In the genomic region with DNA sequence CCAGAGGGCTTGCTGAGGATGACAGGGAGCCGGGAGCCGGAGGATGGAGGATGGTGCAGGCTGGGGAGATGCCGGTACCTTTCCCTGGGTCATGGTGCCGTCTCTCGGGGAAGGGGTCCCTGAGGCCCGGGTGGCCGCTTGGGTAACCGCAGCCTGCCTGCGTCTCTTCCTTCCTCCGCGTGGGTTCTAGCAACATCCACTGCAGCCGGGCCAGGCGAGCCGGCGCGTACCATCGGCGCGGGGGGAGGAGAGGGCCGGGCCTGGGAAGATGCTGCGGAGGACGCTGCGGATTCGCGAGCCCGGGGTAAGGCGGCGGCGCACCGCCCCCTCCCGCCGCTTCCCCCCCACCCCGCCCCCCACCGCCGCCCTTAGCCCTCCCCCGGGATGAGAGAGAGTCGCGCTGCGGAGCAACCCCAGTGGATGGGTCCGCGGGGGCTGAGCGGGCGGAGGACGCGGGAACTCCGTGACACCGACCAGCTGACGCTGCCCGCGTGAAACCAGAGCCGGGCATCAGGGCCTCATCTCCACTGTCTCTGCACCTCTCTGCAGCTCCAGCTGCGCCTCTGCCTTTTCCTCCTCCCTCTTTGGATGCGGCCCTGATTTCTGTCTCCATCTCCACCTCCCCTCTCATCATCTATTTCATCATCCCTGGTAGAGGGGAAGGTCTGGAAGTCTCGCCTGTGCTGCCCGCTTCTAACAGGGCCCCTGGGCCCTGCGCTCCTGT, we compare ENCODE assay signal across 8 cellular contexts. TPM values are rescaled to one million over a fixed set of nuclear protein-coding genes. Genes with fewer than 3 reads are reported as not detected.
DNase-seq lines count a peak whose midpoint lies in the region; ATAC-seq, FAIRE-seq and TF ChIP-seq lines count a peak whose summit lies in the region.

A gene (minus strand): TSS at position 201 of the 724 bp plus-strand sequence. CDS start 108 bp downstream, at position 93.

- intact Hi-C loops in activated CD8-positive, alpha-beta T cell treated with anti-CD3 and anti-CD28 coated beads for 36 hours (cut with micrococcal nuclease): no loop called here

- POLR2A ChIA-PET in AG04449 (lab: Yijun Ruan, JAX): no interaction called here
- POLR2A ChIA-PET in activated CD8-positive, alpha-beta T cell treated with anti-CD3 and anti-CD28 coated beads for 36 hours (lab: Charles Lee): no interaction called here

- ATAC-seq in activated CD8-positive, alpha-beta T cell treated with anti-CD3 and anti-CD28 coated beads for 36 hours: peak; percentile 78
- no peak for ATAC-seq in HG03135 (IDR thresholded peaks at IDR 0.05; ENCODE audit: unreplicated experiment)

- TF ChIP-seq CTCF in AG04449 (IDR thresholded peaks at IDR 0.05; ENCODE audit: insufficient read depth, low read length, missing control alignments): no peak
- TF ChIP-seq CTCF in activated CD8-positive, alpha-beta T cell treated with anti-CD3 and anti-CD28 coated beads for 36 hours (IDR thresholded peaks at IDR 0.05): no peak

- peak within 1 kb of the TSS; percentile 49 for H3K4me3 ChIP-seq in AG04449 (ENCODE audit: low read depth, low read length)

- peak within 1 kb of the TSS; percentile 65 for H3K4me3 Mint-ChIP-seq in activated CD8-positive, alpha-beta T cell treated with anti-CD3 and anti-CD28 coated beads for 36 hours
- peak within 1 kb of the TSS; percentile 63 for H3K4me3 Mint-ChIP-seq in stimulated activated naive CD8-positive, alpha-beta T cell treated with anti-CD3 and anti-CD28 coated beads, Interleukin-15, Interleukin-2, amounts not matched to agents 100 ng/mL and 50 ng/mL, for 24 hours

- no peaks in the 10 kb centered on the region for H3K9me3 Mint-ChIP-seq in activated CD8-positive, alpha-beta T cell treated with anti-CD3 and anti-CD28 coated beads for 36 hours
- no peaks in the 10 kb centered on the region for H3K9me3 Mint-ChIP-seq in stimulated activated naive CD8-positive, alpha-beta T cell treated with anti-CD3 and anti-CD28 coated beads, Interleukin-15, Interleukin-2, amounts not matched to agents 100 ng/mL and 50 ng/mL, for 24 hours

- H3K27me3 Mint-ChIP-seq in activated CD8-positive, alpha-beta T cell treated with anti-CD3 and anti-CD28 coated beads for 36 hours: peaks cover 9% of the 10 kb centered on the region
- H3K27me3 Mint-ChIP-seq in stimulated activated naive CD8-positive, alpha-beta T cell treated with anti-CD3 and anti-CD28 coated beads, Interleukin-15, Interleukin-2, amounts not matched to agents 100 ng/mL and 50 ng/mL, for 24 hours: peaks cover 12% of the 10 kb centered on the region

- H3K36me3 Mint-ChIP-seq in activated CD8-positive, alpha-beta T cell treated with anti-CD3 and anti-CD28 coated beads for 36 hours (ENCODE audit: low read depth): no peaks in the 10 kb centered on the region
- H3K36me3 Mint-ChIP-seq in stimulated activated naive CD8-positive, alpha-beta T cell treated with anti-CD3 and anti-CD28 coated beads, Interleukin-15, Interleukin-2, amounts not matched to agents 100 ng/mL and 50 ng/mL, for 24 hours (ENCODE audit: low read depth): no peaks in the 10 kb centered on the region

- no peak for FAIRE-seq in H54 (lab: Jason Lieb, UNC)

- DNase-seq in AG04449 (ENCODE audit: low read depth, low spot score): no peak
- DNase-seq in M059J (ENCODE audit: low read depth): peak; percentile 16
- DNase-seq in activated CD8-positive, alpha-beta T cell treated with anti-CD3 and anti-CD28 coated beads for 36 hours: peak; percentile 62
- DNase-seq in effector CD4-positive, alpha-beta T cell: peak; percentile 7
- peak; percentile 78 for DNase-seq in myocyte (ENCODE audit: low read depth)
- DNase-seq in H54 (ENCODE audit: insufficient read length, low spot score): no peak

- H3K27ac Mint-ChIP-seq in activated CD8-positive, alpha-beta T cell treated with anti-CD3 and anti-CD28 coated beads for 36 hours: peak within 1 kb of the TSS; percentile 34
- no peak within 1 kb of the TSS for H3K27ac Mint-ChIP-seq in stimulated activated naive CD8-positive, alpha-beta T cell treated with anti-CD3 and anti-CD28 coated beads, Interleukin-15, Interleukin-2, amounts not matched to agents 100 ng/mL and 50 ng/mL, for 24 hours

- peaks cover 10% of the 10 kb centered on the region for H3K4me1 Mint-ChIP-seq in activated CD8-positive, alpha-beta T cell treated with anti-CD3 and anti-CD28 coated beads for 36 hours (ENCODE audit: low read depth)
- H3K4me1 Mint-ChIP-seq in stimulated activated naive CD8-positive, alpha-beta T cell treated with anti-CD3 and anti-CD28 coated beads, Interleukin-15, Interleukin-2, amounts not matched to agents 100 ng/mL and 50 ng/mL, for 24 hours (ENCODE audit: low read depth): peaks cover 10% of the 10 kb centered on the region

- TF ChIP-seq POLR2A in H54 (IDR thresholded peaks at IDR 0.05; ENCODE audit: low read depth, low read length): no peak

- CTCF ChIA-PET in AG04449 (lab: Yijun Ruan, JAX): interaction anchor here (2.3 kb wide), 1 partner anchor 42 kb away, joined by 8 read pairs; no protein-coding TSS in a partner anchor
- CTCF ChIA-PET in activated CD8-positive, alpha-beta T cell treated with anti-CD3 and anti-CD28 coated beads for 36 hours (lab: Charles Lee): interaction anchor here (1.1 to 1.6 kb wide), 3 partner anchors 34 to 42 kb away, joined by 5 to 8 read pairs (median 5); no protein-coding TSS in a partner anchor

RNA-seq across cellular contexts. Expression of the gene that starts here (rescaled TPM):
- total RNA-seq in M059J (2014; rRNA removed; shearing (Covaris generic)): 0.34 and 0.49 TPM in 2 replicates
- total RNA-seq in activated CD8-positive, alpha-beta T cell treated with anti-CD3 and anti-CD28 coated beads for 36 hours: under 1 TPM; 0.22 to 0.56 TPM
- total RNA-seq in myocyte: 1.9 and 2.3 TPM in 2 replicates
- 1.3 TPM for polyA plus RNA-seq in myocyte (2012)

Comparison
In these comparisons a context has a peak if more than half of its experiments do, and no peak if none do; other contexts are left out.
1. Peak in DNase-seq in M059J; RNA of the gene not detected or under 1 TPM.
2. Peak in DNase-seq and ATAC-seq in activated CD8-positive, alpha-beta T cell treated with anti-CD3 and anti-CD28 coated beads for 36 hours; RNA of the gene not detected or under 1 TPM.
3. DNase-seq: peak in effector CD4-positive, alpha-beta T cell (single experiment) and myocyte (single experiment); none in AG04449 (single experiment) and H54 (single experiment).